In genomic region chr9:3436629-3437028, GRCh38 we compare ENCODE assay signal across 21 cellular contexts.
DNase-seq lines count a peak whose midpoint lies in the region; ATAC-seq and TF ChIP-seq lines count a peak whose summit lies in the region.
"Had no signal": no experiment of that assay in that cellular context is flagged by ENCODE, and none has a peak within 500 bp of the region (broad histone marks: within the 10 kb centered on the region; RNA-seq: fewer than 3 reads in every experiment).

No MANE protein-coding gene starts in this region.

- no peaks in the 10 kb centered on the region for H3K36me3 ChIP-seq in mesenchymal stem cell (ENCODE audit: control insufficient read depth in 1 of 2, insufficient read depth in 2 of 2, low read depth in 1 of 2, low read length in 2 of 2)
- H3K36me3 ChIP-seq: BE2C had no signal

- H3K14ac ChIP-seq in mesenchymal stem cell (ENCODE audit: low read length in 2 of 2), result no peak overlapping the region

- H3K23ac ChIP-seq in mesenchymal stem cell (ENCODE audit: low read length in 2 of 2), result no peak overlapping the region

- peaks cover 38% of the 10 kb centered on the region for H3K4me1 Mint-ChIP-seq in brain
- H3K4me1 Mint-ChIP-seq: endodermal cell had no signal

- no peak overlapping the region for H3K4ac ChIP-seq in mesenchymal stem cell (ENCODE audit: low read depth in 1 of 2, low read length in 2 of 2)

- H3K9ac ChIP-seq in mesenchymal stem cell (ENCODE audit: low read length), result no peak overlapping the region

- H3K4me3 ChIP-seq in mesenchymal stem cell (ENCODE audit: insufficient read depth in 1 of 2, low read depth in 1 of 2, low read length in 2 of 2), result no peak overlapping the region
- H3K4me3 ChIP-seq: skin epidermis had no signal

- H3K79me1 ChIP-seq in mesenchymal stem cell (replicated peaks; ENCODE audit: low read length, poor library complexity, severe bottlenecking), result peaks cover 6% of the 10 kb centered on the region

- no peaks in the 10 kb centered on the region for H3K27me3 Mint-ChIP-seq in brain
- H3K27me3 Mint-ChIP-seq: IgD-negative memory B cell had no signal

- ATAC-seq in HG03432 (IDR thresholded peaks at IDR 0.05; ENCODE audit: unreplicated experiment) (no peak), HG02571 (IDR thresholded peaks at IDR 0.05; ENCODE audit: unreplicated experiment) (no peak), HG03354 (IDR thresholded peaks at IDR 0.05; ENCODE audit: poor library complexity, severe bottlenecking, unreplicated experiment) (no peak)

- 80% methylated on average over 1 of the region's 3 CpGs for WGBS in mesenchymal stem cell

- no peak overlapping the region for H2BK15ac ChIP-seq in mesenchymal stem cell (ENCODE audit: low read depth, poor library complexity, severe bottlenecking)

- H2AK5ac ChIP-seq in mesenchymal stem cell (ENCODE audit: low read length, severe bottlenecking), result no peak overlapping the region

- H2BK120ac ChIP-seq in mesenchymal stem cell (ENCODE audit: low read depth, low read length), result no peak overlapping the region

- H3K27ac ChIP-seq in mesenchymal stem cell (ENCODE audit: low read length, poor library complexity, severe bottlenecking), result no peak overlapping the region
- H3K27ac ChIP-seq: skin epidermis had no signal

- no peak overlapping the region for H2AFZ ChIP-seq in mesenchymal stem cell (ENCODE audit: low read depth, low read length)

- no peak overlapping the region for H3K18ac ChIP-seq in mesenchymal stem cell (ENCODE audit: low read depth in 1 of 2, low read length in 2 of 2)

- H3K4me1 ChIP-seq in mesenchymal stem cell (ENCODE audit: control insufficient read depth, insufficient read depth, low read depth, low read length), result no peaks in the 10 kb centered on the region

- no peak for TF ChIP-seq CTCF in brain (conservative IDR thresholded peaks at IDR 0.05)

- H3K27me3 ChIP-seq in mesenchymal stem cell (ENCODE audit: control insufficient read depth in 1 of 2, insufficient read depth in 1 of 2, low read length in 2 of 2), result no peaks in the 10 kb centered on the region
- H3K27me3 ChIP-seq: BE2C had no signal

- no peak overlapping the region for H4K91ac ChIP-seq in mesenchymal stem cell (ENCODE audit: low read length)

- H2BK5ac ChIP-seq in mesenchymal stem cell (ENCODE audit: low read depth, low read length, poor library complexity, severe bottlenecking), result no peak overlapping the region

- DNase-seq in ELR (ENCODE audit: low read depth) (peak; percentile 43), LHCN-M2 (ENCODE audit: low read depth) (peak; percentile 24), mesenchymal stem cell (peak; percentile 20)
- no peak for DNase-seq in activated CD4-positive, alpha-beta T cell treated with anti-CD3 and anti-CD28 coated beads, Interleukin-2, amount 50 U/mL, for 4 hours
- DNase-seq: activated CD4-positive, alpha-beta T cell treated with anti-CD3 and anti-CD28 coated beads for 4 hours; activated effector memory CD4-positive, alpha-beta T cell treated with anti-CD3 and anti-CD28 coated beads, Interleukin-2, amount 50 U/mL, for 16 hours; amniotic stem cell; endodermal cell; GF-D8; kidney glomerular epithelial cell; MV-4-11; posterior cingulate gyrus; stimulated activated CD4-positive, alpha-beta T cell treated with anti-CD3 and anti-CD28 coated beads, Interleukin-4, amount 100 ng/mL, for 4 hours had no signal

- peaks cover 6 to 12% (median 9%) of the 10 kb centered on the region in 5 experiments for H3K9me3 Mint-ChIP-seq in brain
- H3K9me3 Mint-ChIP-seq: endodermal cell, IgD-negative memory B cell had no signal

- H3K4me2 ChIP-seq in mesenchymal stem cell (ENCODE audit: low read length, poor library complexity, severe bottlenecking), result no peak overlapping the region

- no peak overlapping the region for H4K8ac ChIP-seq in mesenchymal stem cell (ENCODE audit: low read length)

- H3K4me3 Mint-ChIP-seq in brain, result peak overlapping the region in 2 of 5 experiments; percentile 4 to 23
- H3K4me3 Mint-ChIP-seq: endodermal cell, IgD-negative memory B cell, nephron had no signal

- peaks cover 53% of the 10 kb centered on the region for H3K36me3 Mint-ChIP-seq in brain

- peak overlapping the region in 4 of 5 experiments; percentile 40 to 69 (median 59) for H3K27ac Mint-ChIP-seq in brain
- H3K27ac Mint-ChIP-seq: endodermal cell, IgD-negative memory B cell, nephron had no signal

- no peak overlapping the region for H2BK12ac ChIP-seq in mesenchymal stem cell (ENCODE audit: low read length in 2 of 2)

- H3K9me3 ChIP-seq in mesenchymal stem cell (ENCODE audit: control insufficient read depth, low read length), result no peaks in the 10 kb centered on the region
- H3K9me3 ChIP-seq: BE2C had no signal

Comparison
In these comparisons a context has a peak if more than half of its experiments do, and no peak if none do; other contexts are left out.
1. DNase-seq: peak in ELR (single experiment), LHCN-M2 (single experiment) and mesenchymal stem cell (single experiment); none in activated CD4-positive, alpha-beta T cell treated with anti-CD3 and anti-CD28 coated beads, Interleukin-2, amount 50 U/mL, for 4 hours (0 of 2).